Comparison of ENCODE assay signal across 8 cellular contexts in the genomic region with DNA sequence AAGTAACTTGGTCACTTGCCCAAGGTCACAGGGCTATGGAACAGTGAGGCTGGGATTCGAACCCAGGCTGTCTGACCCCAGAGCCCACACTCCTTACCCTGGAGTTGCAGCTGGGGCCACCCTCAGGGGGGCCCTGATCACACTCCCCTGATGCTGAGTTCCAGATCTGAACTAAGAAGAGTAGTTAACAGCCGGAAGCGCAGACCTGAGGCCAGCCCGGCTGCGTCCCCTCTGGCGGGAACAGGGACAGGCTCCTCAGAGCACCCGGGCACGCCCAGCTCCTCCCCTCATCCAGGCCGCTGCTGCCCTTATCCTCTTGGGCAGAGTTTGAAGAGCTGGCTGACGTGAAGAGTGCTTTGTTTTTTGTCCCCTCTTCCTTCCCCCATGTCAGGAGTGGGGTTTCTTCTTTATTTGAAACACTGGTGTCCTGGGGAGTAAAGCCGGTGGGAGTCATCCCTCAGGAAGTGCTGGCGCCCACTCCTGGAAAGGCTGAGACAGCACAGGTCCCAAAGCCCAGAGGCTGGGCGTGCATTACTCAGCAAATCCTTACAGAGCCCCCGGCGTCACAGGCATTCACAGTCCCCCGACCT. TPM values are rescaled to one million over a fixed set of nuclear protein-coding genes. Genes with fewer than 3 reads are reported as not detected.
DNase-seq lines count a peak whose midpoint lies in the region; ATAC-seq lines count a peak whose summit lies in the region.

No MANE protein-coding gene starts in this region.

- peak; percentile 99 for DNase-seq in NCI-H146 (lab: John Stamatoyannopoulos, UW)
- DNase-seq in NCI-H146 treated with DMSO at 0.1 percent for 48 hours (lab: John Stamatoyannopoulos, UW; ENCODE audit: unreplicated experiment): no peak
- DNase-seq in M059J (ENCODE audit: low read depth): peak; percentile 71
- DNase-seq in SIG-M5 treated with dmso at 0.1 percent for 504 hours (lab: John Stamatoyannopoulos, UW; ENCODE audit: unreplicated experiment): peak; percentile 84
- peak; percentile 60 for DNase-seq in cerebellar cortex (ENCODE audit: low spot score)
- DNase-seq in kidney glomerular epithelial cell (lab: John Stamatoyannopoulos, UW): peak; percentile 9
- peak; percentile 59 for DNase-seq in stimulated activated CD4-positive, alpha-beta T cell treated with anti-CD3 and anti-CD28 coated beads, Interleukin-4, amount 100 ng/mL, for 1 hour

- ATAC-seq in HG03135 (IDR thresholded peaks at IDR 0.05; ENCODE audit: unreplicated experiment): no peak

RNA-seq across cellular contexts. Expression of a gene that starts 8.7 kb away (rescaled TPM):
- 203 and 222 TPM in 2 replicates for total RNA-seq in M059J (2014; rRNA removed; shearing (Covaris generic))

RNA-seq across cellular contexts. Expression of a gene that starts 8.9 kb away (rescaled TPM):
- 42.9 and 52.9 TPM in 2 replicates for total RNA-seq in M059J (2014; rRNA removed; shearing (Covaris generic))

RNA-seq across cellular contexts. Expression of a gene that starts 10.6 kb away (rescaled TPM):
- 0.39 and 0.98 TPM in 2 replicates for total RNA-seq in M059J (2014; rRNA removed; shearing (Covaris generic))

RNA-seq across cellular contexts. Expression of a gene that starts 18.0 kb away (rescaled TPM):
- 192 and 242 TPM in 2 replicates for total RNA-seq in M059J (2014; rRNA removed; shearing (Covaris generic))

RNA-seq across cellular contexts. Expression of a gene that starts 18.2 kb away (rescaled TPM):
- total RNA-seq in M059J (2014; rRNA removed; shearing (Covaris generic)): not detected in 2 replicates
